In the genomic region with DNA sequence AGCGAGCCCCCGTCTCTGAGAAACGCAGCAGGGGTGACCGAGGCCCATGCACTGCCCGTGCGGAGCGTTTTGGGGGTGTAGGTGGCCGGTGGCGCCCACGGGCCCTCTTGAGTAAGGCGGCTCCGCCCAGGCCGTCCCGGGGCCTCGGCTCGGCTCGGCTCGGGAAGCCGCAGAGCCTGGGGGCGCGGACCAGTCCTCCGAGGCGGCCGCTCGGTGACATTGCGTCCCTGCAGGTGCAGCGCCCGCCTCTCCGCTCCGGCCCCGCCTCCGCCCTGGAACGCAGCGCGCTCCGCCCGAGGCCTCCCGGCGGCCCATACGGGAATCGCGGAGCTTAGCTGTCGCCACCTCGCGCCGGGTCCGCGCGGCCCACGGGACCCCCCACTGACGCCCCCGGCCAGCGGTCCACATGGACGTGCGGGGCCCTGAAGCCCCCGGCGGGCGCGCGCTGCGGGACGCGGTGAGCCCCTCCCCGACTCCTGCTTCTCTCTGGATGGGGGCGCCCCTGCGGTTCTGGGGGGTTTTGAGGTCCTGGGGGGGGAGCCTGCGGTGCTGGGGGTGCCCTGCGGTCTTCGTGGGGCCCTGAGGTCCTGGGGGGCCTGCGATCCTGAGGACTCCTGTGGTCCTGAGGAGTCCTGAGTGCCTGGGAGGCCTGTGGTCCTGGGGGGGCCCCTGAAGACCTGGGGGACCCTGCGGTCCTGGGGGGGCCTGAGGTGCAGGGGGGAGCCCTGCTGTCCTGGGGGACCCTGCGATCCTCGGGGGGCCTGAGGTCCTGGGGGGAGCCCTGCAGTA, we compare ENCODE assay signal across 8 cellular contexts. TPM values are rescaled to one million over a fixed set of nuclear protein-coding genes. Genes with fewer than 3 reads are reported as not detected.
DNase-seq lines count a peak whose midpoint lies in the region; ATAC-seq and TF ChIP-seq lines count a peak whose summit lies in the region.

HSBP1L1 (plus strand) TSS at position 314 of the 789 bp plus-strand sequence; CDS start at position 407, 93 bp downstream.

- H2AFZ ChIP-seq in neural cell (ENCODE audit: low read depth, low read length) = peak within 1 kb of the TSS; percentile 27

- ATAC-seq in GM18511 (IDR thresholded peaks at IDR 0.05; ENCODE audit: unreplicated experiment) (peak; percentile 65), HG02981 (IDR thresholded peaks at IDR 0.05; ENCODE audit: unreplicated experiment) (peak; percentile 67)

- H3K9ac ChIP-seq in neural cell (ENCODE audit: low read length) = peak within 1 kb of the TSS; percentile 51

- no peaks in the 10 kb centered on the region for H3K36me3 ChIP-seq in neural cell (ENCODE audit: insufficient read depth, low read length)
- H3K36me3 ChIP-seq in uterus = no peaks in the 10 kb centered on the region

- in situ Hi-C loops in ACHN (cut with HindIII; ENCODE audit: low pct_ligation_motif_present, low pct_unique_long_range_greater_than_20kb, low sequenced_read_pairs) = no loop called here

- TF ChIP-seq CTCF in fibroblast of pulmonary artery (IDR thresholded peaks at IDR 0.05; ENCODE audit: low read length, missing control alignments) (no peak), neural cell (IDR thresholded peaks at IDR 0.05; ENCODE audit: poor library complexity, severe bottlenecking) (peak; percentile 59), uterus (IDR thresholded peaks at IDR 0.05) (peak in 3 of 4 experiments; percentile 38 to 62 (median 49))

- TF ChIP-seq POLR2A in uterus (IDR thresholded peaks at IDR 0.05) = peak in 1 of 2 donors; percentile 27

- no peaks in the 10 kb centered on the region for H4K20me1 ChIP-seq in neural cell (ENCODE audit: insufficient read depth)

- H3K9me3 ChIP-seq in neural cell (ENCODE audit: low read length) (no peaks in the 10 kb centered on the region), uterus (no peaks in the 10 kb centered on the region)

- TF ChIP-seq RAD21 in neural cell (conservative IDR thresholded peaks at IDR 0.05) = peak; percentile 35

- H3K27me3 ChIP-seq in neural cell (ENCODE audit: insufficient read depth, low read depth, low read length) = no peaks in the 10 kb centered on the region
- H3K27me3 ChIP-seq in uterus = peaks cover 0 to 3% of the 10 kb centered on the region in 2 donors

- no peaks in the 10 kb centered on the region for H3F3A ChIP-seq in neural cell (ENCODE audit: insufficient read depth, low read length, poor library complexity, severe bottlenecking)

- no peak within 1 kb of the TSS for H3K4me2 ChIP-seq in neural cell (ENCODE audit: low read length)

- peak; percentile 10 for TF ChIP-seq EP300 in neural cell (conservative IDR thresholded peaks at IDR 0.05; ENCODE audit: poor library complexity, severe bottlenecking)

- H3K4me3 ChIP-seq in fibroblast of pulmonary artery (replicated peaks; ENCODE audit: low read depth, low read length) (peak within 1 kb of the TSS; percentile 67), neural cell (ENCODE audit: low read length) (peak within 1 kb of the TSS; percentile 63), uterus (peak within 1 kb of the TSS; percentile 49 to 67)

- no peak within 1 kb of the TSS for H3K27ac ChIP-seq in neural cell (ENCODE audit: low read length)
- peak within 1 kb of the TSS; percentile 70 to 84 for H3K27ac ChIP-seq in uterus

- no peaks in the 10 kb centered on the region for H3K79me2 ChIP-seq in neural cell (replicated peaks; ENCODE audit: insufficient read depth, low read length)

- H3K9me2 ChIP-seq in neural cell (ENCODE audit: insufficient read depth, low read length) = no peaks in the 10 kb centered on the region

- intact Hi-C loops in uterus (cut with DNase I; ENCODE audit: low total_unique reads) = no loop called here

- peaks cover 0 to 3% of the 10 kb centered on the region in 2 donors for H3K4me1 ChIP-seq in uterus

- DNase-seq in ACHN (peak; percentile 70), NOMO-1 treated with DMSO at 0.1 percent for 48 hours (lab: John Stamatoyannopoulos, UW; ENCODE audit: unreplicated experiment) (peak; percentile 61), fibroblast of pulmonary artery (ENCODE audit: low read depth) (peak; percentile 51), uterus (peak in 1 of 2 donors; percentile 63)
- DNase-seq in activated effector memory CD4-positive, alpha-beta T cell treated with Interleukin-2 at 50 U/mL for 16 hours = peak; percentile 51

TF ChIP-seq in neural cell, 6 proteins besides CTCF, POLR2A, EP300 and RAD21:
- TF ChIP-seq REST (IDR thresholded peaks at IDR 0.05; ENCODE audit: borderline replicate concordance) = no peak
- TF ChIP-seq TAF1 (IDR thresholded peaks at IDR 0.05; ENCODE audit: low read depth) = no peak
- TF ChIP-seq POLR2AphosphoS5 (IDR thresholded peaks at IDR 0.05) = no peak
- TF ChIP-seq SMC3 (conservative IDR thresholded peaks at IDR 0.05; ENCODE audit: poor library complexity) = peak; percentile 54
- peak; percentile 23 for TF ChIP-seq MXI1 (conservative IDR thresholded peaks at IDR 0.05; ENCODE audit: poor library complexity, severe bottlenecking)
- TF ChIP-seq EZH2 (IDR thresholded peaks at IDR 0.05; ENCODE audit: borderline replicate concordance, insufficient read depth, low read length, poor library complexity, severe bottlenecking) = no peak

RNA-seq across cellular contexts. Expression of gene HSBP1L1, which starts in this region (rescaled TPM):
- 0.66 and 0.84 TPM in 2 replicates for polyA plus RNA-seq in neural cell
- polyA minus RNA-seq in neural cell = not detected in 2 replicates
- total RNA-seq in uterus = 10 to 100 TPM in 2 of 4 donors, 1 to 10 TPM in 2; 6.6 to 21.3 (median 15.0) TPM
